21 cellular contexts compared by ENCODE assay signal in genomic region chrX:71581210-71581609, GRCh38. TPM values are rescaled to one million over a fixed set of nuclear protein-coding genes. Genes with fewer than 3 reads are reported as not detected.
DNase-seq lines count a peak whose midpoint lies in the region; ATAC-seq and TF ChIP-seq lines count a peak whose summit lies in the region.
"Had no signal": no experiment of that assay in that cellular context is flagged by ENCODE, and none has a peak within 500 bp of the region (broad histone marks: within the 10 kb centered on the region; RNA-seq: fewer than 3 reads in every experiment).

No MANE protein-coding gene starts in this region.

- H3K36me3 ChIP-seq in GM23338 (ENCODE audit: insufficient read depth) = no peaks in the 10 kb centered on the region

- ATAC-seq in activated naive CD4-positive, alpha-beta T cell treated with anti-CD3 and anti-CD28 coated beads, Interleukin-2, amount 50 U/mL, for 72 hours = no peak
- ATAC-seq in GM23338 = no peak
- no peak for ATAC-seq in activated naive CD8-positive, alpha-beta T cell treated with anti-CD3 and anti-CD28 coated beads, Interleukin-2, amount 50 U/mL, for 24 hours
- ATAC-seq: GM12878 had no signal

- no peaks in the 10 kb centered on the region for H3K79me2 ChIP-seq in GM23338 (replicated peaks; ENCODE audit: insufficient read depth)

- H3K4me3 ChIP-seq in GM23338 = no peak overlapping the region
- H3K4me3 ChIP-seq in dorsolateral prefrontal cortex = no peak overlapping the region
- H3K4me3 ChIP-seq: GM12878, HAP-1, Peyer's patch had no signal

- no peaks in the 10 kb centered on the region for H3K4me1 ChIP-seq in GM23338 (ENCODE audit: insufficient read depth)
- H3K4me1 ChIP-seq: Peyer's patch had no signal

- peaks cover 5% of the 10 kb centered on the region for H3K4me1 Mint-ChIP-seq in activated naive CD4-positive, alpha-beta T cell treated with anti-CD3 and anti-CD28 coated beads for 36 hours (ENCODE audit: low read depth)
- peaks cover 5% of the 10 kb centered on the region; the same call in 2 of the 3 replicates for H3K4me1 Mint-ChIP-seq in GM23338
- peaks cover 4% of the 10 kb centered on the region for H3K4me1 Mint-ChIP-seq in activated naive CD8-positive, alpha-beta T cell treated with anti-CD3 and anti-CD28 coated beads, Interleukin-2, amount 50 U/mL, for 24 hours
- H3K4me1 Mint-ChIP-seq in nephron progenitor cell = no peaks in the 10 kb centered on the region

- H3K9me2 ChIP-seq in GM23338 (ENCODE audit: insufficient read depth) = no peaks in the 10 kb centered on the region

- CTCF ChIA-PET in activated naive CD4-positive, alpha-beta T cell treated with anti-CD3 and anti-CD28 coated beads for 36 hours (lab: Charles Lee) = no interaction called here

- H4K20me1 ChIP-seq in GM23338 (replicated peaks; ENCODE audit: insufficient read depth) = no peaks in the 10 kb centered on the region

- H3K9me3 Mint-ChIP-seq in activated naive CD4-positive, alpha-beta T cell treated with anti-CD3 and anti-CD28 coated beads for 36 hours = no peaks in the 10 kb centered on the region
- no peaks in the 10 kb centered on the region for H3K9me3 Mint-ChIP-seq in activated naive CD4-positive, alpha-beta T cell treated with anti-CD3 and anti-CD28 coated beads, Interleukin-2, amount 50 U/mL, for 72 hours
- no peaks in the 10 kb centered on the region for H3K9me3 Mint-ChIP-seq in GM23338
- no peaks in the 10 kb centered on the region for H3K9me3 Mint-ChIP-seq in activated naive CD8-positive, alpha-beta T cell treated with anti-CD3 and anti-CD28 coated beads, Interleukin-2, amount 50 U/mL, for 24 hours
- peaks cover 40% of the 10 kb centered on the region for H3K9me3 Mint-ChIP-seq in nephron progenitor cell

- intact Hi-C loops in activated naive CD4-positive, alpha-beta T cell treated with anti-CD3 and anti-CD28 coated beads for 36 hours (cut with micrococcal nuclease) = no loop called here
- intact Hi-C loops in dorsolateral prefrontal cortex (cut with DNase I) = no loop called here

- H3K36me3 Mint-ChIP-seq in activated naive CD4-positive, alpha-beta T cell treated with anti-CD3 and anti-CD28 coated beads for 36 hours (ENCODE audit: low read depth) = peaks cover 18% of the 10 kb centered on the region
- peaks cover 4 to 7% of the 10 kb centered on the region in 2 donors for H3K36me3 Mint-ChIP-seq in activated naive CD4-positive, alpha-beta T cell treated with anti-CD3 and anti-CD28 coated beads, Interleukin-2, amount 50 U/mL, for 72 hours
- H3K36me3 Mint-ChIP-seq in GM23338 (ENCODE audit: low read depth) (peaks cover 27% of the 10 kb centered on the region), nephron progenitor cell (ENCODE audit: low read depth) (peaks cover 22% of the 10 kb centered on the region)
- H3K36me3 Mint-ChIP-seq in activated naive CD8-positive, alpha-beta T cell treated with anti-CD3 and anti-CD28 coated beads, Interleukin-2, amount 50 U/mL, for 24 hours (ENCODE audit: low read depth) = peaks cover 25% of the 10 kb centered on the region

- H3K27me3 ChIP-seq in GM23338 (ENCODE audit: insufficient read depth) (no peaks in the 10 kb centered on the region), dorsolateral prefrontal cortex (peaks cover 0 to 17% (median 0%) of the 10 kb centered on the region in 45 donors)
- H3K27me3 ChIP-seq: Peyer's patch had no signal

- H3K4me2 ChIP-seq in GM23338 = no peak overlapping the region

- TF ChIP-seq CTCF in GM23338 (conservative IDR thresholded peaks at IDR 0.05; ENCODE audit: low read depth in 2 of 2) (no peak), nephron progenitor cell (IDR thresholded peaks at IDR 0.05) (no peak), dorsolateral prefrontal cortex (IDR thresholded peaks at IDR 0.05 in 54 of 56, conservative IDR thresholded peaks at IDR 0.05 in 2 of 56; ENCODE audit: low read depth in 1 of 56, partially characterized antibody in 56 of 56) (no peak)

- peak overlapping the region; percentile 69; the same call in 1 of the 2 replicates for H3K27ac ChIP-seq in GM23338 (ENCODE audit: low read depth)
- no peak overlapping the region for H3K27ac ChIP-seq in dorsolateral prefrontal cortex
- H3K27ac ChIP-seq: C4-2B, Peyer's patch had no signal

- DNase-seq in activated naive CD4-positive, alpha-beta T cell treated with anti-CD3 and anti-CD28 coated beads for 36 hours = no peak
- no peak for DNase-seq in activated naive CD4-positive, alpha-beta T cell treated with anti-CD3 and anti-CD28 coated beads, Interleukin-2, amount 50 U/mL, for 72 hours (ENCODE audit: low spot score in 2 of 2)
- no peak for DNase-seq in GM23338 (ENCODE audit: low spot score)
- no peak for DNase-seq in activated naive CD8-positive, alpha-beta T cell treated with anti-CD3 and anti-CD28 coated beads, Interleukin-2, amount 50 U/mL, for 24 hours
- no peak for DNase-seq in nephron progenitor cell
- DNase-seq in activated CD4-positive, CD25-positive, alpha-beta regulatory T cell (lab: John Stamatoyannopoulos, UW) = no peak
- DNase-seq in dorsolateral prefrontal cortex = no peak
- DNase-seq: DMS 273 treated with DMSO at 0.1 percent for 48 hours, GDM1, IMR-90, Kasumi-1, NCI-H1105 treated with DMSO at 0.1 percent for 48 hours, NCI-H1694 treated with DMSO at 0.1 percent for 48 hours, NCI-H2107, NCI-H2227 treated with DMSO at 0.1 percent for 48 hours, NCI-H524, Peyer's patch had no signal

- H3K27ac Mint-ChIP-seq in activated naive CD4-positive, alpha-beta T cell treated with anti-CD3 and anti-CD28 coated beads for 36 hours = peak overlapping the region; percentile 68
- H3K27ac Mint-ChIP-seq in activated naive CD4-positive, alpha-beta T cell treated with anti-CD3 and anti-CD28 coated beads, Interleukin-2, amount 50 U/mL, for 72 hours = peak overlapping the region in 1 of 2 donors; percentile 22
- H3K27ac Mint-ChIP-seq in GM23338 (no peak overlapping the region; the same call in 1 of the 2 replicates), nephron progenitor cell (peak overlapping the region; percentile 66)
- peak overlapping the region; percentile 31 for H3K27ac Mint-ChIP-seq in activated naive CD8-positive, alpha-beta T cell treated with anti-CD3 and anti-CD28 coated beads, Interleukin-2, amount 50 U/mL, for 24 hours

- H3K4me3 Mint-ChIP-seq in activated naive CD4-positive, alpha-beta T cell treated with anti-CD3 and anti-CD28 coated beads for 36 hours = no peak overlapping the region
- H3K4me3 Mint-ChIP-seq in GM23338 = no peak overlapping the region
- no peak overlapping the region for H3K4me3 Mint-ChIP-seq in activated naive CD8-positive, alpha-beta T cell treated with anti-CD3 and anti-CD28 coated beads, Interleukin-2, amount 50 U/mL, for 24 hours
- no peak overlapping the region for H3K4me3 Mint-ChIP-seq in nephron progenitor cell

- H3K27me3 Mint-ChIP-seq in activated naive CD4-positive, alpha-beta T cell treated with anti-CD3 and anti-CD28 coated beads for 36 hours (ENCODE audit: low read depth) = no peaks in the 10 kb centered on the region
- H3K27me3 Mint-ChIP-seq in GM23338 (ENCODE audit: insufficient read depth, low read depth, poor library complexity) (peaks cover 7% of the 10 kb centered on the region), nephron progenitor cell (ENCODE audit: low read depth, poor library complexity) (no peaks in the 10 kb centered on the region)
- H3K27me3 Mint-ChIP-seq in activated naive CD8-positive, alpha-beta T cell treated with anti-CD3 and anti-CD28 coated beads, Interleukin-2, amount 50 U/mL, for 24 hours = no peaks in the 10 kb centered on the region

- H2AFZ ChIP-seq in GM23338 = no peak overlapping the region

- H3F3A ChIP-seq in GM23338 (replicated peaks; ENCODE audit: low read depth) = no peaks in the 10 kb centered on the region

TF ChIP-seq in GM23338, 12 proteins besides CTCF, POLR2A, EP300 and RAD21 (continues in another document):
- no peak for TF ChIP-seq JUNB (IDR thresholded peaks at IDR 0.05; ENCODE audit: unreplicated experiment)
- TF ChIP-seq ZNF114 (CRISPR knock-in tag; IDR thresholded peaks at IDR 0.05) = no peak
- TF ChIP-seq STAT1 (IDR thresholded peaks at IDR 0.05; ENCODE audit: unreplicated experiment) = no peak

RNA-seq across cellular contexts. Expression of gene GCNA, which starts 3.0 kb away (rescaled TPM):
- 1 to 10 TPM; 2.8 to 2.9 TPM for total RNA-seq in activated naive CD4-positive, alpha-beta T cell treated with anti-CD3 and anti-CD28 coated beads for 36 hours
- 1 to 10 TPM; 4.1 to 6.0 TPM for total RNA-seq in activated naive CD4-positive, alpha-beta T cell treated with anti-CD3 and anti-CD28 coated beads, Interleukin-2, amount 50 U/mL, for 72 hours
- 1.5 and 2.7 TPM in 2 replicates for total RNA-seq in GM23338 (2014; rRNA removed; shearing (Covaris generic))
- 0.63 and 1.2 TPM in 2 replicates for polyA plus RNA-seq in GM23338 (2016; fragmentation: Nextera tagmentation; extraction: Ambion mirVana)
- total RNA-seq in dorsolateral prefrontal cortex = 10 to 100 TPM in 13 of 120 experiments, 1 to 10 TPM in 107; 2.3 to 23.0 (median 6.1) TPM

RNA-seq across cellular contexts. Expression of gene CXCR3, which starts 37.1 kb away (rescaled TPM):
- total RNA-seq in activated naive CD4-positive, alpha-beta T cell treated with anti-CD3 and anti-CD28 coated beads for 36 hours = 1 to 10 TPM; 2.1 to 2.5 TPM
- 10 to 100 TPM in 1 of 2 donors, 1 to 10 TPM in 1; 6.8 to 43.0 TPM for total RNA-seq in activated naive CD4-positive, alpha-beta T cell treated with anti-CD3 and anti-CD28 coated beads, Interleukin-2, amount 50 U/mL, for 72 hours
- total RNA-seq in GM23338 (2014; rRNA removed; shearing (Covaris generic)) = not detected in 2 replicates
- not detected in 2 replicates for polyA plus RNA-seq in GM23338 (2016; fragmentation: Nextera tagmentation; extraction: Ambion mirVana)
- under 1 TPM in 3 of 120 experiments, not detected in 117; 0.28 to 0.63 (median 0.34) TPM for total RNA-seq in dorsolateral prefrontal cortex
- total RNA-seq: HT1080, IMR-90 had no signal
- polyA plus RNA-seq: IMR-90 had no signal

RNA-seq across cellular contexts. Expression of gene OGT, which starts 48.3 kb away (rescaled TPM):
- 100 to 1,000 TPM; 307 to 323 TPM for total RNA-seq in activated naive CD4-positive, alpha-beta T cell treated with anti-CD3 and anti-CD28 coated beads for 36 hours
- total RNA-seq in activated naive CD4-positive, alpha-beta T cell treated with anti-CD3 and anti-CD28 coated beads, Interleukin-2, amount 50 U/mL, for 72 hours = 100 to 1,000 TPM; 362 to 427 TPM
- total RNA-seq in GM23338 (2014; rRNA removed; shearing (Covaris generic)) = 128 and 163 TPM in 2 replicates
- 35.5 and 43.3 TPM in 2 replicates for polyA plus RNA-seq in GM23338 (2016; fragmentation: Nextera tagmentation; extraction: Ambion mirVana)
- total RNA-seq in dorsolateral prefrontal cortex = 100 to 1,000 TPM; 140 to 308 (median 220) TPM
